In the genomic region with DNA sequence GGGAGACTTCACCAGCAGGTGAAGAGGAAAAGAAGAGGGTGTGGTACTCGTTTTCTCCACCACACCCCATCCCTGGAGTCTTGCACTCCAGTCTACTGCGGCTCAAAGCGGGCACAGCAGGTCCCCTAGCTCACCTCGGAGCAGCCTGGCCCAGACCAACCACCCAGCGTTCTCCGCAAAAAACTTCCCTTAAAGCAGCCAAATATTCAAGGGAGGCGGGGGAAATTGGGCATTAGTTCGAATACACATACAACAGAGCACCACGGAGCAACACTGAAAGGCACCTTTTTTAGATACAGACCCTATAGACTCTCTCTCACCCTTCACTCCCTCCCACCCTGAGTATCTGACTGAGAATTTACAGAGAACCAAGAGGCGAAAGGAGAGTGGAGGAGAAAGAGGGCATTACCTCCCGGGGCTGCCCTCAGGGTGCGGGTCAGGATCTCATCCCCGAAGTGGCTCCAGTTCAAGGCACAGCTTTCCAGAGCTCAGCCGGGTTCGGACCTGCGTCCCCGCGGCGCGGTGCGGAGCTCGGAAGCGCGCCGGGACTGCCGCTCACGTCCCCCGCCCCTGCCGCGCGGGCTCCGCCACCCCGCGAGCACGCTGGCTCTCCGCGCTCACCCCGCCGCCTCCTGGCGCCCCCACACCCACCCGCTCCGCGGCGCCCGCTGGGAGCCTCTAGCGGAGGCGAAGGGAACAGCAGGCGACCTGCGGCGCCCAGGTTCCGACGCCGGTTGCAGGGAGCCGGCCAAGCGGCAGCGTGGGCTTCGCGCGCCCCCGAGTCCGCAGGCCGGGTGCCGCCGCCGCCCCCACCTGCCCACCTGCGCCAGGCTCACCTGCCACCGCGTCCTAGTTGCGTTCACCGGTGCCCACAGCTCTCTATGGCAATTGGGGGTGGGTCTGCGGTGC, we compare ENCODE assay signal across 8 cellular contexts. TPM values are rescaled to one million over a fixed set of nuclear protein-coding genes. Genes with fewer than 3 reads are reported as not detected.
DNase-seq lines count a peak whose midpoint lies in the region; ATAC-seq and TF ChIP-seq lines count a peak whose summit lies in the region.

No MANE protein-coding gene starts in this region.

- H3K36me3 ChIP-seq in heart right ventricle = no peaks in the 10 kb centered on the region
- H3K36me3 ChIP-seq in trophoblast cell (ENCODE audit: control insufficient read depth in 1 of 2, insufficient read depth in 2 of 2, low read length in 2 of 2) = no peaks in the 10 kb centered on the region
- no peaks in the 10 kb centered on the region for H3K36me3 ChIP-seq in tibial artery

- H4K12ac ChIP-seq in trophoblast cell (ENCODE audit: low read depth, low read length) = no peak overlapping the region

- peak overlapping the region; percentile 50 for H4K8ac ChIP-seq in trophoblast cell (ENCODE audit: low read depth, low read length)

- intact Hi-C loops in heart right ventricle (cut with DNase I) = loop anchor here in 1 of 10 donors (5.0 kb wide), 1 partner anchor 1975 kb away; no protein-coding TSS in a partner anchor
- intact Hi-C loops in tibial artery (cut with DNase I; ENCODE audit: low total_unique reads) = no loop called here

- H3K4me1 ChIP-seq in heart right ventricle (peaks cover 0 to 19% (median 11%) of the 10 kb centered on the region in 9 donors), trophoblast cell (ENCODE audit: control insufficient read depth in 1 of 2, insufficient read depth in 2 of 2, low read length in 2 of 2) (peaks cover 6 to 9% of the 10 kb centered on the region in 2 experiments), tibial artery (peaks cover 0 to 33% (median 19%) of the 10 kb centered on the region in 4 donors)

- no peak overlapping the region for H3K9ac ChIP-seq in trophoblast cell (ENCODE audit: low read length)

- peak in 8 of 9 donors; percentile 33 to 72 (median 54) for TF ChIP-seq CTCF in heart right ventricle (IDR thresholded peaks at IDR 0.05)
- TF ChIP-seq CTCF in tibial artery (IDR thresholded peaks at IDR 0.05) = peak in 1 of 2 experiments; percentile 44

- ATAC-seq in HG02763 (IDR thresholded peaks at IDR 0.05; ENCODE audit: unreplicated experiment) (peak; percentile 92), heart right ventricle (peak in 6 of 8 donors; percentile 21 to 89 (median 56))
- ATAC-seq in activated T-cell treated with anti-CD3 and anti-CD28 coated beads, Interleukin-2, amount 50 U/mL, for 72 hours (replicated peaks in 1 of 2) = peak; percentile 76 to 87

- peak overlapping the region; percentile 27 to 78 for H3K4me3 Mint-ChIP-seq in activated T-cell treated with anti-CD3 and anti-CD28 coated beads, Interleukin-2, amount 50 U/mL, for 72 hours

- H3K27me3 ChIP-seq in heart right ventricle = peaks cover 8 to 66% (median 60%) of the 10 kb centered on the region in 7 donors
- peaks cover 18% of the 10 kb centered on the region for H3K27me3 ChIP-seq in trophoblast cell (ENCODE audit: insufficient read depth, low read length)
- H3K27me3 ChIP-seq in tibial artery = peaks cover 0 to 54% of the 10 kb centered on the region in 2 donors

- H2BK120ac ChIP-seq in trophoblast cell (ENCODE audit: insufficient read depth, low read length, poor library complexity) = no peak overlapping the region

- no peak overlapping the region for H3K4ac ChIP-seq in trophoblast cell (ENCODE audit: low read depth, low read length)

- H3K4me3 ChIP-seq in heart right ventricle (peak overlapping the region in 9 of 10 donors; percentile 12 to 34 (median 30)), trophoblast cell (ENCODE audit: low read depth, low read length) (peak overlapping the region; percentile 74), tibial artery (peak overlapping the region in 1 of 2 donors; percentile 37)

- no peak overlapping the region for H3K27ac Mint-ChIP-seq in activated T-cell treated with anti-CD3 and anti-CD28 coated beads, Interleukin-2, amount 50 U/mL, for 72 hours

- H3K4me2 ChIP-seq in trophoblast cell (ENCODE audit: low read length) = peak overlapping the region; percentile 100

- H3K36me3 Mint-ChIP-seq in activated T-cell treated with anti-CD3 and anti-CD28 coated beads, Interleukin-2, amount 50 U/mL, for 72 hours (ENCODE audit: insufficient read depth in 2 of 2) = peaks cover 0 to 1% of the 10 kb centered on the region in 2 donors

- WGBS in heart right ventricle, 2 donors = 0 to 2% methylated on average over 53 to 71 of the region's 71 CpGs
- WGBS in trophoblast cell (ENCODE audit: extremely low coverage, insufficient coverage, insufficient read length) = no CpG with 5 or more reads among the region's 71 CpGs

- H3K23ac ChIP-seq in trophoblast cell (ENCODE audit: low read length) = no peak overlapping the region

- no peak overlapping the region for H3K27ac ChIP-seq in heart right ventricle
- no peak overlapping the region for H3K27ac ChIP-seq in trophoblast cell (ENCODE audit: low read depth, low read length)
- H3K27ac ChIP-seq in tibial artery = no peak overlapping the region

- H3K79me1 ChIP-seq in trophoblast cell (ENCODE audit: low read length) = no peaks in the 10 kb centered on the region

- H2BK12ac ChIP-seq in trophoblast cell (ENCODE audit: low read length) = no peak overlapping the region

- peaks cover 22% of the 10 kb centered on the region for H3K4me1 Mint-ChIP-seq in activated T-cell treated with anti-CD3 and anti-CD28 coated beads, Interleukin-2, amount 50 U/mL, for 72 hours (ENCODE audit: low read depth)

- no peaks in the 10 kb centered on the region for H3K9me3 ChIP-seq in heart right ventricle
- H3K9me3 ChIP-seq in trophoblast cell (ENCODE audit: insufficient read depth, low read depth, low read length) = no peaks in the 10 kb centered on the region
- H3K9me3 ChIP-seq in tibial artery = no peaks in the 10 kb centered on the region

- H3K18ac ChIP-seq in trophoblast cell (ENCODE audit: low read length) = no peak overlapping the region

- H3K9me3 Mint-ChIP-seq in activated T-cell treated with anti-CD3 and anti-CD28 coated beads, Interleukin-2, amount 50 U/mL, for 72 hours = no peaks in the 10 kb centered on the region

- peak; percentile 59 for DNase-seq in activated CD4-positive, alpha-beta T cell treated with anti-CD3 and anti-CD28 coated beads for 48 hours
- no peak for DNase-seq in activated CD4-positive, alpha-beta T cell treated with anti-CD3 and anti-CD28 coated beads for 1 hour
- DNase-seq in NCI-H2081 (lab: John Stamatoyannopoulos, UW) (peak; percentile 88 to 89), heart right ventricle (no peak), trophoblast cell (peak in 1 of 2 donors; percentile 50), tibial artery (no peak)
- DNase-seq in activated T-cell treated with anti-CD3 and anti-CD28 coated beads, Interleukin-2, amount 50 U/mL, for 72 hours = peak; percentile 49 to 56

- H3K79me2 ChIP-seq in trophoblast cell (ENCODE audit: control insufficient read depth, insufficient read depth, low read length, poor library complexity) = no peaks in the 10 kb centered on the region

- H4K91ac ChIP-seq in trophoblast cell (ENCODE audit: low read depth, low read length) = no peak overlapping the region

- H3K14ac ChIP-seq in trophoblast cell (ENCODE audit: low read length) = no peak overlapping the region

- H2AFZ ChIP-seq in trophoblast cell (ENCODE audit: insufficient read depth, low read length, poor library complexity) = peak overlapping the region; percentile 44

- H3K27me3 Mint-ChIP-seq in activated T-cell treated with anti-CD3 and anti-CD28 coated beads, Interleukin-2, amount 50 U/mL, for 72 hours (ENCODE audit: low read depth) = peaks cover 58% of the 10 kb centered on the region

- no peak overlapping the region for H2BK5ac ChIP-seq in trophoblast cell (ENCODE audit: low read depth, low read length, poor library complexity)

- H2AK5ac ChIP-seq in trophoblast cell (ENCODE audit: low read length) = no peak overlapping the region

RNA-seq across cellular contexts. Expression of a gene that starts 1.5 kb away (rescaled TPM):
- not detected for total RNA-seq in activated T-cell treated with anti-CD3 and anti-CD28 coated beads, Interleukin-2, amount 50 U/mL, for 72 hours
- under 1 TPM in 2 of 10 donors, not detected in 8; 0.08 to 0.09 TPM for total RNA-seq in heart right ventricle
- under 1 TPM in 1 of 2 donors, not detected in 1; 0.04 TPM for polyA plus RNA-seq in heart right ventricle
- polyA plus RNA-seq in trophoblast cell (2013) = 0.83 and 0.88 TPM in 2 replicates

Comparison
In these comparisons a context has a peak if more than half of its experiments do, and no peak if none do; other contexts are left out.
1. DNase-seq: peak in activated CD4-positive, alpha-beta T cell treated with anti-CD3 and anti-CD28 coated beads for 48 hours (single experiment), NCI-H2081 (2 of 2) and activated T-cell treated with anti-CD3 and anti-CD28 coated beads, Interleukin-2, amount 50 U/mL, for 72 hours (2 of 2); none in activated CD4-positive, alpha-beta T cell treated with anti-CD3 and anti-CD28 coated beads for 1 hour (single experiment), heart right ventricle (0 of 2) and tibial artery (0 of 2).
2. Peak in every context shown above with its lines, with median percentiles within 50 percentile points of each other: ATAC-seq.